In the genomic region with DNA sequence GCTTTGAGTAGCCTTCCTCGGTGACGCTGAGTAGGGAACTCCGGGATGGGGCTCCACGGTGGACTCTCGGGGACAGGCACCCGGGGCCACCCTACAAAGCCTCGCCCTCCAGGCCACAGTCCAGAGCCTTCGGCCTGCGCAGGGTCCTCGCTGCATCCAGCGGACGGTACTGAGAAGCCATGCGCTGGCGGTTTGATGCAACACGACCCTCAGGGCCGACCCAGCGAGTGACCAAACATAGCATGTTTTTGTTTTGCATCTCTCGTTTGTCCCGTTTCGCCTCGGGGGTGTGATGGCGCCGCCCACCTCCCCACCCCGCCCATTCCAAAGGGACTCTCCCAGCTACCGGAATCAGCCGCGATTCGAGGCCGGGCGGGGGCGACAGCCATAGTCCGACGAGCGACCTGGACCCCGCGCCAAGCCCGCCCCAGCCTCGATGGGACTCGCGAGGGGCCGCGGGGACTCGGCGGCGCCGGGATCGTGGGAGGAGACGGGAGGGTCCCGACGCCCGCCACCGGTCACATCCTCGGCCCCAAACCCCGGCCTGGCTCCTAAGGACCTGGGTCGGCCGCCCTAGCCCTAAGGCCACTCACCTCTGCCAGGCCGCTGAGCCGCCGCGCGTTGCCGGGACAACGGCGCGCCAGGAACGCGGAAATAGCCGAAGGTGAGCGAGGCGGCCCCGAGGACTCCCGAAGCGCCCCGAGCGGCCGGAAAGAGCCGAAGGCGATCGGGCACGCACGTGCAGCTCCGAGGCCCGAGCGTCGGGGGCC, we compare ENCODE assay signal across 8 cellular contexts. TPM values are rescaled to one million over a fixed set of nuclear protein-coding genes. Genes with fewer than 3 reads are reported as not detected.
DNase-seq lines count a peak whose midpoint lies in the region; ATAC-seq and TF ChIP-seq lines count a peak whose summit lies in the region.

No MANE protein-coding gene starts in this region.

- peak overlapping the region; percentile 99 for H3K27ac Mint-ChIP-seq in activated T-cell treated with anti-CD3 and anti-CD28 coated beads, Interleukin-2, amount 50 U/mL, for 24 hours

- H3K4me1 Mint-ChIP-seq in activated T-cell treated with anti-CD3 and anti-CD28 coated beads, Interleukin-2, amount 50 U/mL, for 24 hours (ENCODE audit: low read depth): peaks cover 33% of the 10 kb centered on the region

- DNase-seq in Ammon's horn (ENCODE audit: low spot score) (peak; percentile 68), HuH-7 (ENCODE audit: low spot score) (peak; percentile 65), erythroblast (lab: John Stamatoyannopoulos, UW) (peak; percentile 92 to 94), mucosa of gallbladder (ENCODE audit: low spot score) (peak; percentile 91)
- peak; percentile 96 for DNase-seq in activated T-cell treated with anti-CD3 and anti-CD28 coated beads, Interleukin-2, amount 50 U/mL, for 24 hours
- DNase-seq in stimulated activated CD8-positive, alpha-beta memory T cell treated with anti-CD3 and anti-CD28 coated beads, Interleukin-2, amount 100 ng/mL, for 48 hours (ENCODE audit: low read depth in 2 of 2): peak; percentile 80 to 88

- H3K4me3 Mint-ChIP-seq in activated T-cell treated with anti-CD3 and anti-CD28 coated beads, Interleukin-2, amount 50 U/mL, for 24 hours: peak overlapping the region; percentile 83

- peaks cover 3% of the 10 kb centered on the region for H3K27me3 Mint-ChIP-seq in activated T-cell treated with anti-CD3 and anti-CD28 coated beads, Interleukin-2, amount 50 U/mL, for 24 hours

- ATAC-seq in GM19351 (IDR thresholded peaks at IDR 0.05; ENCODE audit: unreplicated experiment): peak; percentile 44

- H3K9me3 Mint-ChIP-seq in activated T-cell treated with anti-CD3 and anti-CD28 coated beads, Interleukin-2, amount 50 U/mL, for 24 hours: no peaks in the 10 kb centered on the region

- peaks cover 26% of the 10 kb centered on the region for H3K36me3 Mint-ChIP-seq in activated T-cell treated with anti-CD3 and anti-CD28 coated beads, Interleukin-2, amount 50 U/mL, for 24 hours (ENCODE audit: low read depth)

- no peak for TF ChIP-seq POLR2A in erythroblast (IDR thresholded peaks at IDR 0.05; ENCODE audit: low read length)

TF ChIP-seq in PFSK-1, 5 proteins besides CTCF, POLR2A, EP300 and RAD21:
- TF ChIP-seq, protein P1, sequence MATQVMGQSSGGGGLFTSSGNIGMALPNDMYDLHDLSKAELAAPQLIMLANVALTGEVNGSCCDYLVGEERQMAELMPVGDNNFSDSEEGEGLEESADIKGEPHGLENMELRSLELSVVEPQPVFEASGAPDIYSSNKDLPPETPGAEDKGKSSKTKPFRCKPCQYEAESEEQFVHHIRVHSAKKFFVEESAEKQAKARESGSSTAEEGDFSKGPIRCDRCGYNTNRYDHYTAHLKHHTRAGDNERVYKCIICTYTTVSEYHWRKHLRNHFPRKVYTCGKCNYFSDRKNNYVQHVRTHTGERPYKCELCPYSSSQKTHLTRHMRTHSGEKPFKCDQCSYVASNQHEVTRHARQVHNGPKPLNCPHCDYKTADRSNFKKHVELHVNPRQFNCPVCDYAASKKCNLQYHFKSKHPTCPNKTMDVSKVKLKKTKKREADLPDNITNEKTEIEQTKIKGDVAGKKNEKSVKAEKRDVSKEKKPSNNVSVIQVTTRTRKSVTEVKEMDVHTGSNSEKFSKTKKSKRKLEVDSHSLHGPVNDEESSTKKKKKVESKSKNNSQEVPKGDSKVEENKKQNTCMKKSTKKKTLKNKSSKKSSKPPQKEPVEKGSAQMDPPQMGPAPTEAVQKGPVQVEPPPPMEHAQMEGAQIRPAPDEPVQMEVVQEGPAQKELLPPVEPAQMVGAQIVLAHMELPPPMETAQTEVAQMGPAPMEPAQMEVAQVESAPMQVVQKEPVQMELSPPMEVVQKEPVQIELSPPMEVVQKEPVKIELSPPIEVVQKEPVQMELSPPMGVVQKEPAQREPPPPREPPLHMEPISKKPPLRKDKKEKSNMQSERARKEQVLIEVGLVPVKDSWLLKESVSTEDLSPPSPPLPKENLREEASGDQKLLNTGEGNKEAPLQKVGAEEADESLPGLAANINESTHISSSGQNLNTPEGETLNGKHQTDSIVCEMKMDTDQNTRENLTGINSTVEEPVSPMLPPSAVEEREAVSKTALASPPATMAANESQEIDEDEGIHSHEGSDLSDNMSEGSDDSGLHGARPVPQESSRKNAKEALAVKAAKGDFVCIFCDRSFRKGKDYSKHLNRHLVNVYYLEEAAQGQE (IDR thresholded peaks at IDR 0.05; ENCODE audit: insufficient read depth in 1 of 2, low read depth in 2 of 2, low read length in 2 of 2): no peak
- TF ChIP-seq FOXP2 (optimal IDR thresholded peaks at IDR 0.05; ENCODE audit: borderline replicate concordance, extremely low read depth, extremely low read length, insufficient read depth) (peak; percentile 47), SIN3A (IDR thresholded peaks at IDR 0.05; ENCODE audit: borderline replicate concordance, insufficient read depth, low read length) (no peak; the same call in 1 of the 2 replicates)
TF ChIP-seq in PFSK-1: peak in this region for 1.

RNA-seq across cellular contexts. Expression of a gene that starts 1.6 kb away (rescaled TPM):
- 7.6 TPM for polyA plus RNA-seq in PFSK-1 (2012; ENCODE audit: insufficient read length, low read depth)
- total RNA-seq in mucosa of gallbladder: 48.5 TPM

RNA-seq across cellular contexts. Expression of a gene that starts 1.9 kb away (rescaled TPM):
- polyA plus RNA-seq in PFSK-1 (2012; ENCODE audit: insufficient read length, low read depth): 8.7 TPM
- 21.1 TPM for total RNA-seq in mucosa of gallbladder

Comparison
In these comparisons a context has a peak if more than half of its experiments do, and no peak if none do; other contexts are left out.
1. Peak in every context shown above with its lines: DNase-seq and ATAC-seq.